ENCODE assay signal across 8 cellular contexts in genomic region chr3:37814547-37814946, GRCh38. TPM values are rescaled to one million over a fixed set of nuclear protein-coding genes. Genes with fewer than 3 reads are reported as not detected.
A peak's percentile ranks its signal among the peaks of the same experiment; 100 is the strongest.
DNase-seq lines count a peak whose midpoint lies in the region; ATAC-seq, FAIRE-seq and TF ChIP-seq lines count a peak whose summit lies in the region.

No MANE protein-coding gene starts in this region.

- H3K4me3 Mint-ChIP-seq in brain = no peak overlapping the region
- no peak overlapping the region for H3K4me3 Mint-ChIP-seq in activated naive CD4-positive, alpha-beta T cell treated with anti-CD3 and anti-CD28 coated beads for 36 hours

- no peaks in the 10 kb centered on the region for H3K9me3 Mint-ChIP-seq in brain
- H3K9me3 Mint-ChIP-seq in activated naive CD4-positive, alpha-beta T cell treated with anti-CD3 and anti-CD28 coated beads for 36 hours = no peaks in the 10 kb centered on the region

- FAIRE-seq in GM12891 (lab: Jason Lieb, UNC) = no peak

- TF ChIP-seq POLR2A in GM12891 (IDR thresholded peaks at IDR 0.05; ENCODE audit: low read depth, low read length) = no peak

- TF ChIP-seq CTCF in brain (conservative IDR thresholded peaks at IDR 0.05) (peak; percentile 53 to 59), omental fat pad (IDR thresholded peaks at IDR 0.05) (no peak)

- H3K4me1 Mint-ChIP-seq in brain = no peaks in the 10 kb centered on the region
- no peaks in the 10 kb centered on the region for H3K4me1 Mint-ChIP-seq in activated naive CD4-positive, alpha-beta T cell treated with anti-CD3 and anti-CD28 coated beads for 36 hours (ENCODE audit: low read depth)

- intact Hi-C loops in activated naive CD4-positive, alpha-beta T cell treated with anti-CD3 and anti-CD28 coated beads for 36 hours (cut with micrococcal nuclease) = loop anchor here (5.0 kb wide), 1 partner anchor 507 kb away; no protein-coding TSS in a partner anchor

- H3K27me3 Mint-ChIP-seq in brain = no peaks in the 10 kb centered on the region
- H3K27me3 Mint-ChIP-seq in activated naive CD4-positive, alpha-beta T cell treated with anti-CD3 and anti-CD28 coated beads for 36 hours (ENCODE audit: low read depth) = no peaks in the 10 kb centered on the region

- DNase-seq in NCI-H1092 treated with DMSO at 0.1 percent for 48 hours (lab: John Stamatoyannopoulos, UW) (peak; percentile 16), NCI-H1092 (lab: John Stamatoyannopoulos, UW) (no peak), MV-4-11 (lab: John Stamatoyannopoulos, UW) (peak; percentile 36), omental fat pad (ENCODE audit: low spot score) (no peak), GM12891 (ENCODE audit: insufficient read length, low spot score) (no peak), NCI-H187 treated with DMSO at 0.1 percent for 48 hours (lab: John Stamatoyannopoulos, UW) (no peak)
- DNase-seq in activated naive CD4-positive, alpha-beta T cell treated with anti-CD3 and anti-CD28 coated beads for 36 hours = no peak

- ATAC-seq in omental fat pad (ENCODE audit: low FRiP score) = peak; percentile 23

- no peak overlapping the region for H3K27ac Mint-ChIP-seq in brain
- H3K27ac Mint-ChIP-seq in activated naive CD4-positive, alpha-beta T cell treated with anti-CD3 and anti-CD28 coated beads for 36 hours = no peak overlapping the region

- H3K36me3 Mint-ChIP-seq in brain = peaks cover 27% of the 10 kb centered on the region
- H3K36me3 Mint-ChIP-seq in activated naive CD4-positive, alpha-beta T cell treated with anti-CD3 and anti-CD28 coated beads for 36 hours (ENCODE audit: low read depth) = no peaks in the 10 kb centered on the region

- CTCF ChIA-PET in activated naive CD4-positive, alpha-beta T cell treated with anti-CD3 and anti-CD28 coated beads for 36 hours (lab: Charles Lee) = interaction anchor here (1.0 to 1.1 kb wide), 2 partner anchors 61 to 150 kb away, joined by 3 read pairs; no protein-coding TSS in a partner anchor

TF ChIP-seq in GM12891, 5 proteins besides CTCF, POLR2A, EP300 and RAD21:
- TF ChIP-seq PAX5 (IDR thresholded peaks at IDR 0.05; ENCODE audit: insufficient read depth, low read length, severe bottlenecking) (no peak), SPI1 (IDR thresholded peaks at IDR 0.05; ENCODE audit: low read depth, low read length) (no peak), POU2F2 (IDR thresholded peaks at IDR 0.05; ENCODE audit: low read depth, low read length) (no peak), POLR2AphosphoS5 (IDR thresholded peaks at IDR 0.05; ENCODE audit: low read depth, low read length) (no peak), TAF1 (IDR thresholded peaks at IDR 0.05; ENCODE audit: low read depth, low read length) (no peak)
TF ChIP-seq in GM12891: peak in this region for 0.

RNA-seq across cellular contexts. Expression of gene CTDSPL, which starts 47.1 kb away (rescaled TPM):
- 8.6 TPM for polyA plus RNA-seq in brain (ENCODE audit: insufficient read depth, low read depth, low replicate concordance)
- total RNA-seq in omental fat pad = 10 to 100 TPM; 23.9 to 41.8 (median 33.2) TPM
- total RNA-seq in activated naive CD4-positive, alpha-beta T cell treated with anti-CD3 and anti-CD28 coated beads for 36 hours = 1 to 10 TPM; 3.7 to 5.0 TPM
- not detected for polyA plus RNA-seq in GM12891 (2012; ENCODE audit: low read depth, missing spikeins)

Comparison
In these comparisons a context has a peak if more than half of its experiments do, and no peak if none do; other contexts are left out.
1. DNase-seq: peak in NCI-H1092 treated with DMSO at 0.1 percent for 48 hours (single experiment) and MV-4-11 (single experiment); none in NCI-H1092 (single experiment), omental fat pad (single experiment), activated naive CD4-positive, alpha-beta T cell treated with anti-CD3 and anti-CD28 coated beads for 36 hours (single experiment), GM12891 (single experiment) and NCI-H187 treated with DMSO at 0.1 percent for 48 hours (single experiment).
2. CTCF ChIP-seq: peak in brain (2 of 2); none in omental fat pad (0 of 3).
3. RNA of gene CTDSPL, which starts 47.1 kb away (total RNA-seq): 23.9 to 41.8 TPM in omental fat pad; 3.7 to 5.0 TPM in activated naive CD4-positive, alpha-beta T cell treated with anti-CD3 and anti-CD28 coated beads for 36 hours; every median in the first group is over 4 times any median in the second.